ENCODE assay signal across 18 cellular contexts in the genomic region with DNA sequence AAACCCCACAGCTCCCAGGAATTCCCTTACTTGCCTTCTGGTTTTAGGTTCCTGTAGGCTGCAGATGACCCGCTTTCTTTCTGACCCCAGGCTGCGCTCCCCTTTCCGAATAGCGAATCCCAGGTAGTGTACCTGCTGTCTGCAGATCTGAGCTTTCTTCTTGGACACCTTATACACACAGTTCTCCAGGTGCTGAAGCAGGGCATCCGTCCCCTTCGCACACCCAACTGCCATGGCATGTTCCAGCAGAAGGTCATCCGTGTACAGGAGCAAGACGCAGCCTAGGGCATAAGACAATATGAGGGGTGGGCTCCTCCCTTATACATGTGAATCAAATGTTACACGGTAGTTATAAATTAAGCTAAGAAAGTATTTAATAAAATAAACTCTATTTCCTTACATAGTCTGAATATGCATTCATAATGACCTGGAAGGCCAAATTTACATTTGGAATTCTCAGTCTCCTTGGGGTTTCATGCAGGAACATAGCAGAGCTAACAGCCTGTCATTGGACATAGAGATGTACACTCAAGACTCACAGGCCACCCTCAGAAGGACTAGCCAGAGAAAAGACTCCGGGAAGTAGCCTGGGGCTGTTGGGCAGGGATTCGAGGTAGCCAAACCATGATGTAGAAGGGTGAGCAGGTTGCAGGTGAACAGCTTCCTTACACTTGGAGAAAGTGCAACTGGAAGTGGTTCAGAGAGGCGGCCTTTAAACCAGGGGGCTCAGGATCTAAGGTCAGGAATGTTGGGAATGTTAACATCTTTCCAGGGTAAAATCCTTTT. TPM values are rescaled to one million over a fixed set of nuclear protein-coding genes. Genes with fewer than 3 reads are reported as not detected.
DNase-seq lines count a peak whose midpoint lies in the region; ATAC-seq, FAIRE-seq and TF ChIP-seq lines count a peak whose summit lies in the region.
"Had no signal": no experiment of that assay in that cellular context is flagged by ENCODE, and none has a peak within 500 bp of the region (broad histone marks: within the 10 kb centered on the region; RNA-seq: fewer than 3 reads in every experiment).

No MANE protein-coding gene starts in this region.

- intact Hi-C loops in K562 (cut with micrococcal nuclease), result no loop called here
- intact Hi-C loops in thyroid gland (cut with DNase I), result no loop called here

- ATAC-seq in K562, result no peak
- ATAC-seq in stimulated activated effector memory CD8-positive, alpha-beta T cell treated with anti-CD3 and anti-CD28 coated beads, Interleukin-12 subunit alpha, Interleukin-12 subunit beta, amount 100 ng/mL, for 72 hours, result no peak
- ATAC-seq in stimulated activated memory B cell treated with anti-CD40 and anti-IgM and Interleukin-4, amounts not matched to agents 10 μg/mL and 1 μg/mL and 100 μg/mL, for 72 hours, result no peak
- ATAC-seq: GM12878, HCT116 had no signal

- H3K4me3 ChIP-seq in K562 (no peak overlapping the region), neural progenitor cell (no peak overlapping the region), thyroid gland (replicated peaks in 1 of 3) (no peak overlapping the region)
- H3K4me3 ChIP-seq: GM12878, GM23248 had no signal

- no peaks in the 10 kb centered on the region for H4K20me1 ChIP-seq in K562 (replicated peaks; ENCODE audit: control insufficient read depth, insufficient read depth, low read length)
- no peaks in the 10 kb centered on the region for H4K20me1 ChIP-seq in neural progenitor cell (ENCODE audit: low read depth)

- H3K4me2 ChIP-seq in K562 (ENCODE audit: insufficient read depth, low read length) (no peak overlapping the region), neural progenitor cell (no peak overlapping the region)

- no peak overlapping the region for H3K9ac ChIP-seq in K562 (ENCODE audit: insufficient read depth in 1 of 2, low read depth in 2 of 2, low read length in 2 of 2)
- H3K9ac ChIP-seq in neural progenitor cell, result no peak overlapping the region
- H3K9ac ChIP-seq: GM23248 had no signal

- TF ChIP-seq POLR2A in K562 (conservative IDR thresholded peaks at IDR 0.05), result no peak
- no peak for TF ChIP-seq POLR2A in thyroid gland (IDR thresholded peaks at IDR 0.05)

- CTCF ChIA-PET in K562 (lab: Yijun Ruan, JAX; ENCODE audit: low intra/inter-chr PET ratio), result no interaction called here

- H3K4me3 Mint-ChIP-seq in neural progenitor cell, result no peak overlapping the region
- H3K4me3 Mint-ChIP-seq in stimulated activated effector memory CD8-positive, alpha-beta T cell treated with anti-CD3 and anti-CD28 coated beads, Interleukin-12 subunit alpha, Interleukin-12 subunit beta, amount 100 ng/mL, for 72 hours, result no peak overlapping the region
- H3K4me3 Mint-ChIP-seq in stimulated activated memory B cell treated with anti-CD40 and anti-IgM and Interleukin-4, amounts not matched to agents 10 μg/mL and 1 μg/mL and 100 μg/mL, for 72 hours, result no peak overlapping the region
- H3K4me3 Mint-ChIP-seq: CD4-positive, alpha-beta memory T cell; H9 had no signal

- 51% methylated on average over 12 of the region's 12 CpGs for WGBS in K562 (ENCODE audit: insufficient coverage, low coverage, missing lambda C conversion rate)
- 94 to 97% methylated on average over 12 of the region's 12 CpGs for WGBS in thyroid gland, 2 donors

- POLR2A ChIA-PET in K562 (lab: Yijun Ruan, JAX), result interaction anchor here (1.0 kb wide), 1 partner anchor 10 kb away, joined by 3 read pairs; no protein-coding TSS in a partner anchor

- no peak overlapping the region for H3K27ac Mint-ChIP-seq in neural progenitor cell
- no peak overlapping the region for H3K27ac Mint-ChIP-seq in stimulated activated effector memory CD8-positive, alpha-beta T cell treated with anti-CD3 and anti-CD28 coated beads, Interleukin-12 subunit alpha, Interleukin-12 subunit beta, amount 100 ng/mL, for 72 hours
- no peak overlapping the region for H3K27ac Mint-ChIP-seq in stimulated activated memory B cell treated with anti-CD40 and anti-IgM and Interleukin-4, amounts not matched to agents 10 μg/mL and 1 μg/mL and 100 μg/mL, for 72 hours
- H3K27ac Mint-ChIP-seq: CD4-positive, alpha-beta memory T cell; H9 had no signal

- peaks cover 5% of the 10 kb centered on the region for H3K27me3 Mint-ChIP-seq in neural progenitor cell (ENCODE audit: insufficient read depth, low read depth)
- H3K27me3 Mint-ChIP-seq in stimulated activated memory B cell treated with anti-CD40 and anti-IgM and Interleukin-4, amounts not matched to agents 10 μg/mL and 1 μg/mL and 100 μg/mL, for 72 hours, result peaks cover 10% of the 10 kb centered on the region

- BruUV-seq in K562 (replicated peaks; lab: Mats Ljungman, UMichigan), result no TSS peak

- no peak for TF ChIP-seq RAD21 in K562 (CRISPR knock-in tag; conservative IDR thresholded peaks at IDR 0.05 in 1 of 2, IDR thresholded peaks at IDR 0.05 in 1 of 2)

- H3K9me3 Mint-ChIP-seq in neural progenitor cell, result no peaks in the 10 kb centered on the region
- no peaks in the 10 kb centered on the region for H3K9me3 Mint-ChIP-seq in stimulated activated effector memory CD8-positive, alpha-beta T cell treated with anti-CD3 and anti-CD28 coated beads, Interleukin-12 subunit alpha, Interleukin-12 subunit beta, amount 100 ng/mL, for 72 hours
- no peaks in the 10 kb centered on the region for H3K9me3 Mint-ChIP-seq in stimulated activated memory B cell treated with anti-CD40 and anti-IgM and Interleukin-4, amounts not matched to agents 10 μg/mL and 1 μg/mL and 100 μg/mL, for 72 hours
- H3K9me3 Mint-ChIP-seq: H9 had no signal

- H2AFZ ChIP-seq in K562 (ENCODE audit: low read depth, low read length) (peak overlapping the region; percentile 83), neural progenitor cell (replicated peaks) (peak overlapping the region; percentile 6)
- H2AFZ ChIP-seq: GM23248 had no signal

- H3K9me1 ChIP-seq in K562 (ENCODE audit: control insufficient read depth, insufficient read depth, low read length), result no peaks in the 10 kb centered on the region

- no peak for DNase-seq in K562 (ENCODE audit: extremely low read depth in 1 of 4, low spot score in 3 of 4)
- DNase-seq in neural progenitor cell (ENCODE audit: low spot score), result no peak
- DNase-seq in thyroid gland, result no peak
- DNase-seq in GM10266 (ENCODE audit: extremely low spot score), result no peak
- DNase-seq in stimulated activated effector memory CD8-positive, alpha-beta T cell treated with anti-CD3 and anti-CD28 coated beads, Interleukin-12 subunit alpha, Interleukin-12 subunit beta, amount 100 ng/mL, for 72 hours (ENCODE audit: low spot score in 2 of 2), result no peak
- DNase-seq: C1 segment of cervical spinal cord; Calu3; CD4-positive, alpha-beta memory T cell; COR-L47; DMS53; DMS79 treated with DMSO at 0.1 percent for 48 hours; GM23248; H9 had no signal

- H3K27me3 ChIP-seq in K562 (ENCODE audit: control insufficient read depth in 2 of 2, insufficient read depth in 2 of 2, low read length in 2 of 2) (no peaks in the 10 kb centered on the region), neural progenitor cell (no peaks in the 10 kb centered on the region), thyroid gland (no peaks in the 10 kb centered on the region)

- in situ Hi-C loops in K562 (cut with MboI), result no loop called here

- no peak for TF ChIP-seq EP300 in K562 (IDR thresholded peaks at IDR 0.05; ENCODE audit: low read length)

- TF ChIP-seq CTCF in K562 (IDR thresholded peaks at IDR 0.05 in 2 of 3, conservative IDR thresholded peaks at IDR 0.05 in 1 of 3; ENCODE audit: insufficient read depth in 2 of 3, low read depth in 1 of 3, low read length in 3 of 3), result no peak
- TF ChIP-seq CTCF in neural progenitor cell (IDR thresholded peaks at IDR 0.05), result no peak
- no peak for TF ChIP-seq CTCF in thyroid gland (IDR thresholded peaks at IDR 0.05)
- no peak for TF ChIP-seq CTCF in GM10266 (IDR thresholded peaks at IDR 0.05; ENCODE audit: control insufficient read depth, insufficient read depth, low read depth, missing control alignments)

- 0 out of 2 replicates have a peak, but pooled peaks cover 2% of the 10 kb centered on the region for H3K9me3 ChIP-seq in K562 (replicated peaks; ENCODE audit: control insufficient read depth, insufficient read depth, low read depth, low read length)
- no peaks in the 10 kb centered on the region for H3K9me3 ChIP-seq in neural progenitor cell (ENCODE audit: low read depth)
- no peaks in the 10 kb centered on the region for H3K9me3 ChIP-seq in thyroid gland

- H3K36me3 Mint-ChIP-seq in neural progenitor cell, result no peaks in the 10 kb centered on the region
- no peaks in the 10 kb centered on the region for H3K36me3 Mint-ChIP-seq in stimulated activated effector memory CD8-positive, alpha-beta T cell treated with anti-CD3 and anti-CD28 coated beads, Interleukin-12 subunit alpha, Interleukin-12 subunit beta, amount 100 ng/mL, for 72 hours
- H3K36me3 Mint-ChIP-seq in stimulated activated memory B cell treated with anti-CD40 and anti-IgM and Interleukin-4, amounts not matched to agents 10 μg/mL and 1 μg/mL and 100 μg/mL, for 72 hours, result no peaks in the 10 kb centered on the region
- H3K36me3 Mint-ChIP-seq: CD4-positive, alpha-beta memory T cell had no signal

- H3K4me1 ChIP-seq in K562 (replicated peaks in 1 of 2; ENCODE audit: control insufficient read depth in 2 of 2, insufficient read depth in 2 of 2, low read length in 2 of 2) (peaks cover 0 to 7% of the 10 kb centered on the region in 2 experiments; a peak in 3 of 5 replicates), neural progenitor cell (peaks cover 4% of the 10 kb centered on the region), thyroid gland (peaks cover 11 to 18% of the 10 kb centered on the region in 2 donors)

- H3F3A ChIP-seq in neural progenitor cell (ENCODE audit: low read depth), result no peaks in the 10 kb centered on the region

- H3K79me2 ChIP-seq in K562 (ENCODE audit: control insufficient read depth, insufficient read depth, low read length) (no peaks in the 10 kb centered on the region), neural progenitor cell (ENCODE audit: low read depth) (no peaks in the 10 kb centered on the region)

- FAIRE-seq in K562 (lab: Jason Lieb, UNC), result no peak
- FAIRE-seq: G401.6, GM12878, GM19239 had no signal

- peaks cover 14% of the 10 kb centered on the region for H3K4me1 Mint-ChIP-seq in neural progenitor cell
- no peaks in the 10 kb centered on the region for H3K4me1 Mint-ChIP-seq in stimulated activated effector memory CD8-positive, alpha-beta T cell treated with anti-CD3 and anti-CD28 coated beads, Interleukin-12 subunit alpha, Interleukin-12 subunit beta, amount 100 ng/mL, for 72 hours
- H3K4me1 Mint-ChIP-seq in stimulated activated memory B cell treated with anti-CD40 and anti-IgM and Interleukin-4, amounts not matched to agents 10 μg/mL and 1 μg/mL and 100 μg/mL, for 72 hours, result no peaks in the 10 kb centered on the region
- H3K4me1 Mint-ChIP-seq: CD4-positive, alpha-beta memory T cell had no signal

- H3K36me3 ChIP-seq in K562 (ENCODE audit: control insufficient read depth, insufficient read depth, low read length) (no peaks in the 10 kb centered on the region), neural progenitor cell (no peaks in the 10 kb centered on the region), thyroid gland (no peaks in the 10 kb centered on the region)

- H3K27ac ChIP-seq in K562 (ENCODE audit: extremely low read depth, low read depth, low read length) (no peak overlapping the region), neural progenitor cell (no peak overlapping the region), thyroid gland (peak overlapping the region; percentile 76 to 91 (median 89))
- H3K27ac ChIP-seq: GM23248 had no signal

RNA-seq across cellular contexts. Expression of gene DNAAF4, which starts 8.2 kb away (rescaled TPM):
- total RNA-seq in K562 (2011; cell fraction: chromatin; rRNA removed; ENCODE audit: low replicate concordance), result 0.72 TPM in 1 of 2 replicates, not detected in the other
- total RNA-seq in K562 (2011; cell fraction: nucleolus; rRNA removed), result 0.50 TPM in 1 of 2 replicates, not detected in the other
- total RNA-seq in K562 (2011; cell fraction: nucleoplasm; rRNA removed), result not detected in 2 replicates
- total RNA-seq in K562 (2014; rRNA removed) (0.29 and 0.32 TPM in 2 replicates), K562 (2014; rRNA removed; fragmentation: Illumina TruSeq; extraction: Trizol) (0.38 and 0.40 TPM in 2 replicates), K562 (2015; rRNA removed; fragmentation: Illumina TruSeq; extraction: Trizol) (0.54 and 0.75 TPM in 2 replicates), K562 (2021) (0.18 TPM in 1 of 2 replicates, not detected in the other), neural progenitor cell (ENCODE audit: low replicate concordance) (5.7 and 10.0 TPM in 2 replicates), thyroid gland (10 to 100 TPM; 10.3 to 16.3 (median 12.9) TPM)
- polyA plus RNA-seq in K562 (2011; rRNA removed) (0.10 and 0.24 TPM in 2 replicates), K562 (2014; fragmentation: Illumina TruSeq; extraction: Trizol) (0.18 and 0.36 TPM in 2 replicates), K562 (2014; fragmentation: Nextera tagmentation; extraction: Ambion mirVana) (1 to 10 TPM in 1 of 2 experiments, under 1 TPM in 1; 0.89 to 1.4 TPM), K562 (2014; rRNA removed) (2.0 TPM in 2 replicates)
- 0.13 and 0.21 TPM in 2 replicates for polyA plus RNA-seq in K562 (2011; cell fraction: cytosol; rRNA removed)
- not detected in 2 replicates for polyA plus RNA-seq in K562 (2011; cell fraction: nucleus; rRNA removed)
- 0.22 and 0.71 TPM in 2 replicates for polyA plus RNA-seq in K562 (2012)
- polyA minus RNA-seq in K562 (2011; rRNA and poly(A)+ RNA removed), result 0.24 TPM in 1 of 2 replicates, not detected in the other
- polyA minus RNA-seq in K562 (2011; cell fraction: cytosol; rRNA and poly(A)+ RNA removed), result 1.8 TPM in 1 of 2 replicates, not detected in the other
- polyA minus RNA-seq in K562 (2011; cell fraction: nucleus; rRNA and poly(A)+ RNA removed), result 0.22 and 0.27 TPM in 2 replicates

Comparison
In these comparisons a context has a peak if more than half of its experiments do, and no peak if none do; other contexts are left out.
1. H3K27ac ChIP-seq: peak in thyroid gland (3 of 3); none in K562 (single experiment) and neural progenitor cell (single experiment).